ENCODE assay signal across 24 cellular contexts in genomic region chr13:40772765-40773473, GRCh38. TPM values are rescaled to one million over a fixed set of nuclear protein-coding genes. Genes with fewer than 3 reads are reported as not detected.
DNase-seq lines count a peak whose midpoint lies in the region; ATAC-seq and TF ChIP-seq lines count a peak whose summit lies in the region.
"Had no signal": no experiment of that assay in that cellular context is flagged by ENCODE, and none has a peak within 500 bp of the region (broad histone marks: within the 10 kb centered on the region; RNA-seq: fewer than 3 reads in every experiment).

No MANE protein-coding gene starts in this region.

- H3K27ac Mint-ChIP-seq in T-helper 1 cell treated with Interleukin-12 subunit alpha and Interleukin-12 subunit beta and Interleukin-4 antibody, amounts not matched to agents 30 μg/mL and 1 μg/mL, for 36 hours: no peak overlapping the region
- H3K27ac Mint-ChIP-seq in CD4-positive, alpha-beta T cell: peak overlapping the region; percentile 95
- peak overlapping the region; percentile 8 for H3K27ac Mint-ChIP-seq in activated CD4-positive, alpha-beta memory T cell treated with anti-CD3 and anti-CD28 coated beads for 36 hours

- H3K4me2 ChIP-seq in smooth muscle cell: no peak overlapping the region

- no peak for TF ChIP-seq POLR2A in right lobe of liver (IDR thresholded peaks at IDR 0.05)

- H3K4me1 ChIP-seq in right lobe of liver (peaks cover 0 to 35% (median 6%) of the 10 kb centered on the region in 4 donors), smooth muscle cell (ENCODE audit: low read depth) (peaks cover 9% of the 10 kb centered on the region)

- H3K27me3 Mint-ChIP-seq in T-helper 1 cell treated with Interleukin-12 subunit alpha and Interleukin-12 subunit beta and Interleukin-4 antibody, amounts not matched to agents 30 μg/mL and 1 μg/mL, for 36 hours (ENCODE audit: low read depth): no peaks in the 10 kb centered on the region
- H3K27me3 Mint-ChIP-seq in CD4-positive, alpha-beta T cell: no peaks in the 10 kb centered on the region
- H3K27me3 Mint-ChIP-seq in activated CD4-positive, alpha-beta memory T cell treated with anti-CD3 and anti-CD28 coated beads for 36 hours: no peaks in the 10 kb centered on the region

- no peak for DNase-seq in T-helper 1 cell
- DNase-seq in CD4-positive, alpha-beta T cell: no peak
- no peak for DNase-seq in activated CD4-positive, alpha-beta memory T cell treated with anti-CD3 and anti-CD28 coated beads for 36 hours
- DNase-seq in right lobe of liver: peak in 2 of 3 donors; percentile 36 to 79
- DNase-seq in RPMI8226: no peak
- DNase-seq in smooth muscle cell (lab: John Stamatoyannopoulos, UW; ENCODE audit: unreplicated experiment): no peak
- DNase-seq: activated T-cell treated with anti-CD3 and anti-CD28 coated beads, Interleukin-2, amount 50 U/mL, for 1 hour; adrenal gland; AML-193; Calu3; cortex of kidney; EL; Kasumi-1; midbrain; NCI-H1092; NCI-H2081; NCI-H446; NK-92 treated with Interleukin-12 subunit alpha and Interleukin-12 subunit beta, amount 100 ng/mL, for 24 hours; upper lobe of left lung had no signal

- intact Hi-C loops in CD4-positive, alpha-beta T cell (cut with DNase I, micrococcal nuclease): loop anchor here (5.0 to 10.0 kb wide), 5 partner anchors 212 to 1088 kb away; partner anchors contain the start of genes KBTBD7 (in 1 of the 2), MTRF1 (in 1 of the 2) and WBP4 (in 1 of the 2)
- intact Hi-C loops in activated CD4-positive, alpha-beta memory T cell treated with anti-CD3 and anti-CD28 coated beads for 36 hours (cut with micrococcal nuclease): loop anchor here (10.0 kb wide), 2 partner anchors 458 to 818 kb away; no protein-coding TSS in a partner anchor
- intact Hi-C loops in right lobe of liver (cut with DNase I): no loop called here

- CTCF ChIA-PET in CD4-positive, alpha-beta T cell (lab: Charles Lee): no interaction called here
- CTCF ChIA-PET in activated CD4-positive, alpha-beta memory T cell treated with anti-CD3 and anti-CD28 coated beads for 36 hours (lab: Charles Lee): no interaction called here

- POLR2A ChIA-PET in CD4-positive, alpha-beta T cell (lab: Charles Lee): interaction anchor here (1.9 kb wide), 1 partner anchor 16 kb away, joined by 6 read pairs; the partner anchor contains the start of gene SLC25A15
- POLR2A ChIA-PET in activated CD4-positive, alpha-beta memory T cell treated with anti-CD3 and anti-CD28 coated beads for 36 hours (lab: Charles Lee): no interaction called here

- H3K79me2 ChIP-seq in smooth muscle cell (ENCODE audit: low read depth): peaks cover 15% of the 10 kb centered on the region

- WGBS in right lobe of liver (ENCODE audit: insufficient coverage, low coverage, low lambda C conversion rate, missing lambda C conversion rate): 78% methylated on average over 3 of the region's 6 CpGs
- WGBS in smooth muscle cell (ENCODE audit: low lambda C conversion rate): 96% methylated on average over 6 of the region's 6 CpGs

- H3K4me1 Mint-ChIP-seq in T-helper 1 cell treated with Interleukin-12 subunit alpha and Interleukin-12 subunit beta and Interleukin-4 antibody, amounts not matched to agents 30 μg/mL and 1 μg/mL, for 36 hours (ENCODE audit: low read depth): peaks cover 41% of the 10 kb centered on the region
- peaks cover 48% of the 10 kb centered on the region for H3K4me1 Mint-ChIP-seq in CD4-positive, alpha-beta T cell (ENCODE audit: low read depth)
- H3K4me1 Mint-ChIP-seq in activated CD4-positive, alpha-beta memory T cell treated with anti-CD3 and anti-CD28 coated beads for 36 hours (ENCODE audit: low read depth): peaks cover 42% of the 10 kb centered on the region

- H4K20me1 ChIP-seq in smooth muscle cell (ENCODE audit: low read depth): no peaks in the 10 kb centered on the region

- no peak overlapping the region for H3K9ac ChIP-seq in smooth muscle cell (ENCODE audit: low read depth)

- no peaks in the 10 kb centered on the region for H3F3A ChIP-seq in smooth muscle cell (ENCODE audit: low read depth)

- TF ChIP-seq CTCF in CD4-positive, alpha-beta T cell (IDR thresholded peaks at IDR 0.05): no peak
- no peak for TF ChIP-seq CTCF in right lobe of liver (IDR thresholded peaks at IDR 0.05)
- TF ChIP-seq CTCF in smooth muscle cell (IDR thresholded peaks at IDR 0.05; ENCODE audit: borderline replicate concordance, insufficient read depth, poor library complexity, severe bottlenecking): no peak

- H3K9me3 Mint-ChIP-seq in T-helper 1 cell treated with Interleukin-12 subunit alpha and Interleukin-12 subunit beta and Interleukin-4 antibody, amounts not matched to agents 30 μg/mL and 1 μg/mL, for 36 hours: no peaks in the 10 kb centered on the region
- no peaks in the 10 kb centered on the region for H3K9me3 Mint-ChIP-seq in CD4-positive, alpha-beta T cell
- H3K9me3 Mint-ChIP-seq in activated CD4-positive, alpha-beta memory T cell treated with anti-CD3 and anti-CD28 coated beads for 36 hours: no peaks in the 10 kb centered on the region

- peaks cover 1% of the 10 kb centered on the region for H3K36me3 Mint-ChIP-seq in T-helper 1 cell treated with Interleukin-12 subunit alpha and Interleukin-12 subunit beta and Interleukin-4 antibody, amounts not matched to agents 30 μg/mL and 1 μg/mL, for 36 hours (ENCODE audit: low read depth)
- peaks cover 15% of the 10 kb centered on the region for H3K36me3 Mint-ChIP-seq in CD4-positive, alpha-beta T cell (ENCODE audit: low read depth)
- H3K36me3 Mint-ChIP-seq in activated CD4-positive, alpha-beta memory T cell treated with anti-CD3 and anti-CD28 coated beads for 36 hours: no peaks in the 10 kb centered on the region

- H3K4me3 Mint-ChIP-seq in T-helper 1 cell treated with Interleukin-12 subunit alpha and Interleukin-12 subunit beta and Interleukin-4 antibody, amounts not matched to agents 30 μg/mL and 1 μg/mL, for 36 hours: peak overlapping the region; percentile 28
- H3K4me3 Mint-ChIP-seq in CD4-positive, alpha-beta T cell: peak overlapping the region; percentile 98
- H3K4me3 Mint-ChIP-seq in activated CD4-positive, alpha-beta memory T cell treated with anti-CD3 and anti-CD28 coated beads for 36 hours: no peak overlapping the region

- no peaks in the 10 kb centered on the region for H3K9me3 ChIP-seq in CD4-positive, alpha-beta T cell (ENCODE audit: control insufficient read depth, low read length)
- no peaks in the 10 kb centered on the region for H3K9me3 ChIP-seq in right lobe of liver
- H3K9me3 ChIP-seq in smooth muscle cell (replicated peaks; ENCODE audit: low read depth): no peaks in the 10 kb centered on the region
- H3K9me3 ChIP-seq: adrenal gland, neutrophil, upper lobe of left lung had no signal

- H3K4me3 ChIP-seq in right lobe of liver (no peak overlapping the region), smooth muscle cell (no peak overlapping the region)
- H3K4me3 ChIP-seq: adrenal gland, upper lobe of left lung had no signal

- H3K36me3 ChIP-seq in right lobe of liver (no peaks in the 10 kb centered on the region), smooth muscle cell (ENCODE audit: low read depth) (no peaks in the 10 kb centered on the region)
- H3K36me3 ChIP-seq: adrenal gland, neutrophil, upper lobe of left lung had no signal

- H2AFZ ChIP-seq in smooth muscle cell (ENCODE audit: low read depth): no peak overlapping the region

- no peaks in the 10 kb centered on the region for H3K27me3 ChIP-seq in CD4-positive, alpha-beta T cell (ENCODE audit: control insufficient read depth, insufficient read depth, low read length)
- H3K27me3 ChIP-seq in right lobe of liver: no peaks in the 10 kb centered on the region
- H3K27me3 ChIP-seq in smooth muscle cell (ENCODE audit: low read depth): no peaks in the 10 kb centered on the region
- H3K27me3 ChIP-seq: adrenal gland, neutrophil, upper lobe of left lung had no signal

- ATAC-seq in CD4-positive, alpha-beta T cell (ENCODE audit: poor library complexity): no peak
- ATAC-seq in right lobe of liver (peak; percentile 41 to 58 (median 58)), HG02938 (IDR thresholded peaks at IDR 0.05; ENCODE audit: unreplicated experiment) (no peak)
- ATAC-seq: SK-N-SH treated with all-trans-retinoic acid at 6 μM for 48 hours had no signal

- no peak overlapping the region for H3K27ac ChIP-seq in CD4-positive, alpha-beta T cell (ENCODE audit: low read depth, low read length)
- H3K27ac ChIP-seq in right lobe of liver (peak overlapping the region; percentile 77 to 99 (median 85)), smooth muscle cell (ENCODE audit: low read depth) (no peak overlapping the region)
- H3K27ac ChIP-seq: 22Rv1, adrenal gland, neutrophil, upper lobe of left lung had no signal

RNA-seq across cellular contexts. Expression of gene MRPS31, which starts 1.9 kb away (rescaled TPM):
- total RNA-seq in CD4-positive, alpha-beta T cell: 1 to 10 TPM; 8.3 to 9.5 TPM
- 10 to 100 TPM; 35.6 to 40.4 TPM for total RNA-seq in activated CD4-positive, alpha-beta memory T cell treated with anti-CD3 and anti-CD28 coated beads for 36 hours
- total RNA-seq in right lobe of liver (10 to 100 TPM; 13.6 to 24.3 (median 20.0) TPM), smooth muscle cell (25.2 and 34.9 TPM in 2 replicates)
- polyA plus RNA-seq in smooth muscle cell: 18.8 and 23.9 TPM in 2 replicates

RNA-seq across cellular contexts. Expression of gene SLC25A15, which starts 16.5 kb away (rescaled TPM):
- total RNA-seq in CD4-positive, alpha-beta T cell: 1 to 10 TPM; 2.1 to 2.2 TPM
- 10 to 100 TPM; 16.2 to 16.9 TPM for total RNA-seq in activated CD4-positive, alpha-beta memory T cell treated with anti-CD3 and anti-CD28 coated beads for 36 hours
- total RNA-seq in right lobe of liver (100 to 1,000 TPM in 1 of 6 experiments, 10 to 100 TPM in 5; 28.0 to 168 (median 79.9) TPM), smooth muscle cell (11.1 and 13.6 TPM in 2 replicates)
- 4.1 and 6.3 TPM in 2 replicates for polyA plus RNA-seq in smooth muscle cell

Comparison
In these comparisons a context has a peak if more than half of its experiments do, and no peak if none do; other contexts are left out.
1. DNase-seq: peak in right lobe of liver (2 of 3); none in T-helper 1 cell (0 of 5), CD4-positive, alpha-beta T cell (0 of 10), activated CD4-positive, alpha-beta memory T cell treated with anti-CD3 and anti-CD28 coated beads for 36 hours (single experiment), RPMI8226 (single experiment) and smooth muscle cell (single experiment).
2. ATAC-seq: peak in right lobe of liver (4 of 4); none in CD4-positive, alpha-beta T cell (single experiment) and HG02938 (single experiment).
3. H3K27ac ChIP-seq: peak in right lobe of liver (3 of 3); none in CD4-positive, alpha-beta T cell (single experiment) and smooth muscle cell (single experiment).
4. intact Hi-C loops: an anchor here in CD4-positive, alpha-beta T cell (5.0 to 10.0 kb wide) and activated CD4-positive, alpha-beta memory T cell treated with anti-CD3 and anti-CD28 coated beads for 36 hours (10.0 kb wide); none called in right lobe of liver.